ENCODE assay signal across 13 cellular contexts in genomic region chr1:217881131-217881543, GRCh38.
"Had no signal": no experiment of that assay in that cellular context is flagged by ENCODE, and none has a peak within 500 bp of the region (broad histone marks: within the 10 kb centered on the region; RNA-seq: fewer than 3 reads in every experiment).

No MANE protein-coding gene starts in this region.

- H3K4me3 Mint-ChIP-seq: activated CD8-positive, alpha-beta memory T cell treated with anti-CD3 and anti-CD28 coated beads, Interleukin-2, amount 10 ng/mL, durations not matched to agents 7 days and 5 days; activated naive CD4-positive, alpha-beta T cell treated with anti-CD3 and anti-CD28 coated beads, Interleukin-2, amount 50 U/mL, for 24 hours; activated T-cell treated with anti-CD3 and anti-CD28 coated beads, Interleukin-2, amount 50 U/mL, for 24 hours; naive B cell; T-helper 2 cell treated with Interferon-gamma antibody and Interleukin-4, amounts not matched to agents 5 μg/mL and 100 μg/mL, for 36 hours had no signal

- FAIRE-seq: pancreas, small intestine had no signal

- H3K27me3 ChIP-seq: pancreas, transverse colon had no signal

- H3K4me1 ChIP-seq: pancreas, transverse colon had no signal

- H3K4me3 ChIP-seq: lung, pancreas, transverse colon had no signal

- DNase-seq: activated CD4-positive, alpha-beta T cell treated with anti-CD3 and anti-CD28 coated beads, Interleukin-2, amount 50 U/mL, for 4 hours; activated CD4-positive, CD25-positive, alpha-beta regulatory T cell treated with anti-CD3 and anti-CD28 coated beads, Interleukin-2, amount 50 U/mL, for 72 hours; activated CD8-positive, alpha-beta memory T cell treated with anti-CD3 and anti-CD28 coated beads, Interleukin-2, amount 10 ng/mL, durations not matched to agents 7 days and 5 days; activated effector memory CD4-positive, alpha-beta T cell treated with Interleukin-2 at 50 U/mL for 16 hours; activated T-cell treated with anti-CD3 and anti-CD28 coated beads, Interleukin-2, amount 50 U/mL, for 24 hours; hippocampal formation; naive B cell; pancreas; small intestine; transverse colon had no signal

- H3K27me3 Mint-ChIP-seq: activated CD8-positive, alpha-beta memory T cell treated with anti-CD3 and anti-CD28 coated beads, Interleukin-2, amount 10 ng/mL, durations not matched to agents 7 days and 5 days; activated naive CD4-positive, alpha-beta T cell treated with anti-CD3 and anti-CD28 coated beads, Interleukin-2, amount 50 U/mL, for 24 hours; activated T-cell treated with anti-CD3 and anti-CD28 coated beads, Interleukin-2, amount 50 U/mL, for 24 hours; naive B cell had no signal

- H3K27ac ChIP-seq: pancreas, transverse colon had no signal

- H3K36me3 Mint-ChIP-seq: activated CD8-positive, alpha-beta memory T cell treated with anti-CD3 and anti-CD28 coated beads, Interleukin-2, amount 10 ng/mL, durations not matched to agents 7 days and 5 days; activated naive CD4-positive, alpha-beta T cell treated with anti-CD3 and anti-CD28 coated beads, Interleukin-2, amount 50 U/mL, for 24 hours; naive B cell had no signal

- H3K4me1 Mint-ChIP-seq: activated CD8-positive, alpha-beta memory T cell treated with anti-CD3 and anti-CD28 coated beads, Interleukin-2, amount 10 ng/mL, durations not matched to agents 7 days and 5 days; activated naive CD4-positive, alpha-beta T cell treated with anti-CD3 and anti-CD28 coated beads, Interleukin-2, amount 50 U/mL, for 24 hours; naive B cell had no signal

- H3K36me3 ChIP-seq: pancreas, transverse colon had no signal

- H3K9me3 ChIP-seq: pancreas, transverse colon had no signal

- H3K27ac Mint-ChIP-seq: activated CD8-positive, alpha-beta memory T cell treated with anti-CD3 and anti-CD28 coated beads, Interleukin-2, amount 10 ng/mL, durations not matched to agents 7 days and 5 days; activated naive CD4-positive, alpha-beta T cell treated with anti-CD3 and anti-CD28 coated beads, Interleukin-2, amount 50 U/mL, for 24 hours; activated T-cell treated with anti-CD3 and anti-CD28 coated beads, Interleukin-2, amount 50 U/mL, for 24 hours; T-helper 2 cell treated with Interferon-gamma antibody and Interleukin-4, amounts not matched to agents 5 μg/mL and 100 μg/mL, for 36 hours had no signal

- H3K9me3 Mint-ChIP-seq: activated T-cell treated with anti-CD3 and anti-CD28 coated beads, Interleukin-2, amount 50 U/mL, for 24 hours; T-helper 2 cell treated with Interferon-gamma antibody and Interleukin-4, amounts not matched to agents 5 μg/mL and 100 μg/mL, for 36 hours had no signal
